ENCODE assay signal across 11 cellular contexts in genomic region chr11:73907191-73907590, GRCh38. TPM values are rescaled to one million over a fixed set of nuclear protein-coding genes. Genes with fewer than 3 reads are reported as not detected.
DNase-seq lines count a peak whose midpoint lies in the region; ATAC-seq, FAIRE-seq and TF ChIP-seq lines count a peak whose summit lies in the region.
"Had no signal": no experiment of that assay in that cellular context is flagged by ENCODE, and none has a peak within 500 bp of the region (broad histone marks: within the 10 kb centered on the region; RNA-seq: fewer than 3 reads in every experiment).

No MANE protein-coding gene starts in this region.

- no peaks in the 10 kb centered on the region for H3K79me1 ChIP-seq in mesendoderm (ENCODE audit: low read length)

- FAIRE-seq in K562 (lab: Jason Lieb, UNC), result no peak

- H4K20me1 ChIP-seq in K562 (replicated peaks; ENCODE audit: control insufficient read depth, insufficient read depth, low read length), result no peaks in the 10 kb centered on the region

- H3K23ac ChIP-seq in mesendoderm (ENCODE audit: low read length), result no peak overlapping the region

- H3K9me1 ChIP-seq in K562 (ENCODE audit: control insufficient read depth, insufficient read depth, low read length), result peaks cover 3% of the 10 kb centered on the region

- no peak overlapping the region for H3K56ac ChIP-seq in mesendoderm (ENCODE audit: low read length)

- POLR2A ChIA-PET in K562 (lab: Yijun Ruan, JAX), result interaction anchor here (0.6 to 1.0 kb wide), 2 partner anchors 8 to 345 kb away, joined by 3 read pairs; no protein-coding TSS in a partner anchor

- H3K36me3 ChIP-seq in K562 (ENCODE audit: control insufficient read depth, insufficient read depth, low read length) (peaks cover 19% of the 10 kb centered on the region), mesendoderm (ENCODE audit: control insufficient read depth, insufficient read depth, low read length) (no peaks in the 10 kb centered on the region), stomach (peaks cover 16 to 93% (median 76%) of the 10 kb centered on the region in 4 donors)
- H3K36me3 ChIP-seq: neural progenitor cell had no signal

- H3K79me2 ChIP-seq in K562 (ENCODE audit: control insufficient read depth, insufficient read depth, low read length) (no peaks in the 10 kb centered on the region), mesendoderm (ENCODE audit: control insufficient read depth, insufficient read depth, low read length) (no peaks in the 10 kb centered on the region)

- TF ChIP-seq POLR2A in K562 (conservative IDR thresholded peaks at IDR 0.05) (no peak), stomach (IDR thresholded peaks at IDR 0.05) (no peak)

- H2AK5ac ChIP-seq in mesendoderm (ENCODE audit: low read length), result no peak overlapping the region

- no peak overlapping the region for H2AFZ ChIP-seq in K562 (ENCODE audit: low read depth, low read length)
- H2AFZ ChIP-seq: neural progenitor cell had no signal

- TF ChIP-seq CTCF in K562 (IDR thresholded peaks at IDR 0.05 in 2 of 3, conservative IDR thresholded peaks at IDR 0.05 in 1 of 3; ENCODE audit: insufficient read depth in 2 of 3, low read depth in 1 of 3, low read length in 3 of 3) (peak; percentile 54 to 58 (median 55)), GM20000 (IDR thresholded peaks at IDR 0.05; ENCODE audit: extremely low read depth, missing control alignments) (no peak), stomach (IDR thresholded peaks at IDR 0.05) (peak in 1 of 7 experiments; percentile 6)

- H3K9ac ChIP-seq in K562 (ENCODE audit: insufficient read depth in 1 of 2, low read depth in 2 of 2, low read length in 2 of 2) (no peak overlapping the region), mesendoderm (ENCODE audit: low read length) (no peak overlapping the region)
- H3K9ac ChIP-seq: neural progenitor cell had no signal

- CTCF ChIA-PET in K562 (lab: Yijun Ruan, JAX; ENCODE audit: low intra/inter-chr PET ratio), result interaction anchor here (0.7 kb wide), 1 partner anchor 144 kb away, joined by 7 read pairs; no protein-coding TSS in a partner anchor

- no peaks in the 10 kb centered on the region; a peak in 2 of 5 replicates for H3K4me1 ChIP-seq in K562 (replicated peaks in 1 of 2; ENCODE audit: control insufficient read depth in 2 of 2, insufficient read depth in 2 of 2, low read length in 2 of 2)
- H3K4me1 ChIP-seq in mesendoderm (ENCODE audit: control insufficient read depth, low read depth, low read length), result no peaks in the 10 kb centered on the region
- H3K4me1 ChIP-seq in stomach, result no peaks in the 10 kb centered on the region
- H3K4me1 ChIP-seq: neural progenitor cell, suprapubic skin had no signal

- H3K27ac ChIP-seq in K562 (ENCODE audit: extremely low read depth, low read depth, low read length) (no peak overlapping the region), mesendoderm (ENCODE audit: low read depth, low read length) (no peak overlapping the region), stomach (no peak overlapping the region)
- H3K27ac ChIP-seq: neural progenitor cell, suprapubic skin had no signal

- ATAC-seq in K562 (peak; percentile 97), HG02763 (IDR thresholded peaks at IDR 0.05; ENCODE audit: unreplicated experiment) (no peak)

- no peak overlapping the region for H2BK5ac ChIP-seq in mesendoderm (ENCODE audit: low read length)

- H3K4me2 ChIP-seq in K562 (ENCODE audit: insufficient read depth, low read length), result no peak overlapping the region
- no peak overlapping the region for H3K4me2 ChIP-seq in mesendoderm (ENCODE audit: low read length)
- H3K4me2 ChIP-seq: neural progenitor cell had no signal

- H3K4me3 ChIP-seq in K562, result no peak overlapping the region
- H3K4me3 ChIP-seq in mesendoderm (ENCODE audit: low read length), result no peak overlapping the region
- no peak overlapping the region for H3K4me3 ChIP-seq in stomach
- H3K4me3 ChIP-seq: neural progenitor cell, suprapubic skin had no signal

- in situ Hi-C loops in K562 (cut with MboI), result no loop called here

- TF ChIP-seq EP300 in K562 (IDR thresholded peaks at IDR 0.05; ENCODE audit: low read length), result no peak
- TF ChIP-seq EP300 in stomach (IDR thresholded peaks at IDR 0.05), result no peak

- H3K4ac ChIP-seq in mesendoderm (ENCODE audit: low read depth, low read length), result no peak overlapping the region

- WGBS in K562 (ENCODE audit: insufficient coverage, low coverage, missing lambda C conversion rate), result 22% methylated on average over 4 of the region's 4 CpGs
- no CpG with 5 or more reads among the region's 4 CpGs for WGBS in mesendoderm (ENCODE audit: extremely low coverage, insufficient coverage, low lambda C conversion rate)
- WGBS in stomach, 5 donors, result 81 to 86% (median 84%) methylated on average over 4 of the region's 4 CpGs

- no peaks in the 10 kb centered on the region for H3K27me3 ChIP-seq in K562 (ENCODE audit: control insufficient read depth in 2 of 2, insufficient read depth in 2 of 2, low read length in 2 of 2)
- H3K27me3 ChIP-seq in mesendoderm (ENCODE audit: insufficient read depth, low read length, poor library complexity), result no peaks in the 10 kb centered on the region
- no peaks in the 10 kb centered on the region for H3K27me3 ChIP-seq in stomach
- H3K27me3 ChIP-seq: neural progenitor cell, suprapubic skin had no signal

- no peak overlapping the region for H4K8ac ChIP-seq in mesendoderm (ENCODE audit: low read depth, low read length)

- H3K9me3 ChIP-seq in K562 (replicated peaks; ENCODE audit: control insufficient read depth, insufficient read depth, low read depth, low read length) (no peaks in the 10 kb centered on the region), stomach (no peaks in the 10 kb centered on the region)
- H3K9me3 ChIP-seq: suprapubic skin had no signal

- intact Hi-C loops in K562 (cut with micrococcal nuclease) (no loop called here), stomach (cut with DNase I; ENCODE audit: low total_unique reads) (no loop called here)

- H2BK15ac ChIP-seq in mesendoderm (replicated peaks; ENCODE audit: low read depth), result no peak overlapping the region

- DNase-seq in EL, result peak; percentile 53
- DNase-seq in M059J (ENCODE audit: low read depth), result peak; percentile 63
- DNase-seq in K562 (ENCODE audit: extremely low read depth in 1 of 4, low spot score in 3 of 4), result peak; percentile 26 to 69 (median 51)
- DNase-seq in mesendoderm, result peak; percentile 64
- DNase-seq in GM20000 (ENCODE audit: low spot score), result no peak
- DNase-seq in anterior cingulate cortex (lab: John Stamatoyannopoulos, UW), result no peak
- DNase-seq in stomach, result no peak

- H2BK120ac ChIP-seq in mesendoderm (ENCODE audit: low read depth, low read length), result no peak overlapping the region

- no peak overlapping the region for H4K5ac ChIP-seq in mesendoderm (ENCODE audit: low read length)

- peak in 1 of 2 experiments; percentile 40; a peak in 2 of 4 replicates for TF ChIP-seq RAD21 in K562 (CRISPR knock-in tag; conservative IDR thresholded peaks at IDR 0.05 in 1 of 2, IDR thresholded peaks at IDR 0.05 in 1 of 2)

- BruUV-seq in K562 (replicated peaks; lab: Mats Ljungman, UMichigan), result no TSS peak

- H3K18ac ChIP-seq in mesendoderm (ENCODE audit: low read length), result no peak overlapping the region

RNA-seq across cellular contexts. Expression of gene PAAF1, which starts 30.4 kb away (rescaled TPM):
- total RNA-seq in M059J (2014; rRNA removed; shearing (Covaris generic)), result 10.0 and 17.4 TPM in 2 replicates
- total RNA-seq in K562 (2011; cell fraction: chromatin; rRNA removed; ENCODE audit: low replicate concordance), result 43.5 and 61.5 TPM in 2 replicates
- total RNA-seq in K562 (2011; cell fraction: nucleolus; rRNA removed), result 24.2 and 25.5 TPM in 2 replicates
- total RNA-seq in K562 (2011; cell fraction: nucleoplasm; rRNA removed), result 48.0 and 66.3 TPM in 2 replicates
- total RNA-seq in K562 (2014; rRNA removed), result 13.5 and 15.8 TPM in 2 replicates
- total RNA-seq in K562 (2014; rRNA removed; fragmentation: Illumina TruSeq; extraction: Trizol), result 17.8 and 20.7 TPM in 2 replicates
- 16.3 and 17.3 TPM in 2 replicates for total RNA-seq in K562 (2015; rRNA removed; fragmentation: Illumina TruSeq; extraction: Trizol)
- 23.9 and 29.7 TPM in 2 replicates for total RNA-seq in K562 (2021)
- polyA plus RNA-seq in K562 (2011; rRNA removed), result 23.3 and 27.9 TPM in 2 replicates
- 18.3 and 24.7 TPM in 2 replicates for polyA plus RNA-seq in K562 (2011; cell fraction: cytosol; rRNA removed)
- polyA plus RNA-seq in K562 (2011; cell fraction: nucleus; rRNA removed), result 20.5 and 26.2 TPM in 2 replicates
- polyA plus RNA-seq in K562 (2012), result 25.3 and 29.5 TPM in 2 replicates
- 38.0 and 38.5 TPM in 2 replicates for polyA plus RNA-seq in K562 (2014; fragmentation: Illumina TruSeq; extraction: Trizol)
- 10 to 100 TPM; 69.2 to 78.6 TPM for polyA plus RNA-seq in K562 (2014; fragmentation: Nextera tagmentation; extraction: Ambion mirVana)
- polyA plus RNA-seq in K562 (2014; rRNA removed), result 20.3 and 20.4 TPM in 2 replicates
- 35.6 and 38.4 TPM in 2 replicates for polyA minus RNA-seq in K562 (2011; rRNA and poly(A)+ RNA removed)
- 8.0 and 11.9 TPM in 2 replicates for polyA minus RNA-seq in K562 (2011; cell fraction: cytosol; rRNA and poly(A)+ RNA removed)
- 9.8 and 16.3 TPM in 2 replicates for polyA minus RNA-seq in K562 (2011; cell fraction: nucleus; rRNA and poly(A)+ RNA removed)
- polyA plus RNA-seq in mesendoderm (2013, experiment 1 of 2), result 19.3 TPM
- polyA plus RNA-seq in mesendoderm (2013, experiment 2 of 2), result 20.0 TPM
- total RNA-seq in stomach, result 10 to 100 TPM in 2 of 5 donors, 1 to 10 TPM in 2, not detected in 1; 5.4 to 20.4 (median 12.1) TPM
- polyA plus RNA-seq in stomach, result 10 to 100 TPM in 2 of 3 donors, 1 to 10 TPM in 1; 10.0 to 20.3 (median 13.1) TPM

RNA-seq across cellular contexts. Expression of gene COA4, which starts 30.5 kb away (rescaled TPM):
- 124 and 143 TPM in 2 replicates for total RNA-seq in M059J (2014; rRNA removed; shearing (Covaris generic))
- 72.1 and 91.8 TPM in 2 replicates for total RNA-seq in K562 (2011; cell fraction: chromatin; rRNA removed; ENCODE audit: low replicate concordance)
- total RNA-seq in K562 (2011; cell fraction: nucleolus; rRNA removed), result 90.9 and 111 TPM in 2 replicates
- 115 and 164 TPM in 2 replicates for total RNA-seq in K562 (2011; cell fraction: nucleoplasm; rRNA removed)
- total RNA-seq in K562 (2014; rRNA removed), result 255 and 270 TPM in 2 replicates
- 116 and 124 TPM in 2 replicates for total RNA-seq in K562 (2014; rRNA removed; fragmentation: Illumina TruSeq; extraction: Trizol)
- 145 and 156 TPM in 2 replicates for total RNA-seq in K562 (2015; rRNA removed; fragmentation: Illumina TruSeq; extraction: Trizol)
- 128 and 131 TPM in 2 replicates for total RNA-seq in K562 (2021)
- 119 and 131 TPM in 2 replicates for polyA plus RNA-seq in K562 (2011; rRNA removed)
- polyA plus RNA-seq in K562 (2011; cell fraction: cytosol; rRNA removed), result 152 and 223 TPM in 2 replicates
- polyA plus RNA-seq in K562 (2011; cell fraction: nucleus; rRNA removed), result 87.7 and 109 TPM in 2 replicates
- 80.7 and 136 TPM in 2 replicates for polyA plus RNA-seq in K562 (2012)
- 161 and 208 TPM in 2 replicates for polyA plus RNA-seq in K562 (2014; fragmentation: Illumina TruSeq; extraction: Trizol)
- 100 to 1,000 TPM; 108 to 152 TPM for polyA plus RNA-seq in K562 (2014; fragmentation: Nextera tagmentation; extraction: Ambion mirVana)
- polyA plus RNA-seq in K562 (2014; rRNA removed), result 226 and 257 TPM in 2 replicates
- 58.5 and 70.3 TPM in 2 replicates for polyA minus RNA-seq in K562 (2011; rRNA and poly(A)+ RNA removed)
- 27.0 and 50.5 TPM in 2 replicates for polyA minus RNA-seq in K562 (2011; cell fraction: cytosol; rRNA and poly(A)+ RNA removed)
- 37.2 and 45.5 TPM in 2 replicates for polyA minus RNA-seq in K562 (2011; cell fraction: nucleus; rRNA and poly(A)+ RNA removed)
- polyA plus RNA-seq in mesendoderm (2013, experiment 1 of 2), result 257 TPM
- polyA plus RNA-seq in mesendoderm (2013, experiment 2 of 2), result 257 TPM
- 10 to 100 TPM in 4 of 5 donors, 1 to 10 TPM in 1; 6.1 to 80.1 (median 42.0) TPM for total RNA-seq in stomach
- 10 to 100 TPM; 71.1 to 94.0 (median 84.5) TPM for polyA plus RNA-seq in stomach

RNA-seq across cellular contexts. Expression of gene DNAJB13, which starts 43.6 kb away (rescaled TPM):
- not detected in 2 replicates for total RNA-seq in M059J (2014; rRNA removed; shearing (Covaris generic))
- total RNA-seq in K562 (2011; cell fraction: chromatin; rRNA removed; ENCODE audit: low replicate concordance), result 0.69 TPM in 1 of 2 replicates, not detected in the other
- total RNA-seq in K562 (2011; cell fraction: nucleolus; rRNA removed), result not detected in 2 replicates
- 0.31 and 0.81 TPM in 2 replicates for total RNA-seq in K562 (2011; cell fraction: nucleoplasm; rRNA removed)
- total RNA-seq in K562 (2014; rRNA removed), result not detected in 2 replicates
- total RNA-seq in K562 (2014; rRNA removed; fragmentation: Illumina TruSeq; extraction: Trizol), result not detected in 2 replicates
- total RNA-seq in K562 (2015; rRNA removed; fragmentation: Illumina TruSeq; extraction: Trizol), result not detected in 2 replicates
- not detected in 2 replicates for total RNA-seq in K562 (2021)
- 0.14 and 0.46 TPM in 2 replicates for polyA plus RNA-seq in K562 (2011; rRNA removed)
- 0.13 TPM in 1 of 2 replicates, not detected in the other for polyA plus RNA-seq in K562 (2011; cell fraction: cytosol; rRNA removed)
- polyA plus RNA-seq in K562 (2011; cell fraction: nucleus; rRNA removed), result 0.73 and 1.4 TPM in 2 replicates
- 0.08 and 0.10 TPM in 2 replicates for polyA plus RNA-seq in K562 (2012)
- polyA plus RNA-seq in K562 (2014; fragmentation: Illumina TruSeq; extraction: Trizol), result not detected in 2 replicates
- not detected for polyA plus RNA-seq in K562 (2014; fragmentation: Nextera tagmentation; extraction: Ambion mirVana)
- 0.04 TPM in 1 of 2 replicates, not detected in the other for polyA plus RNA-seq in K562 (2014; rRNA removed)
- 0.15 TPM in 1 of 2 replicates, not detected in the other for polyA minus RNA-seq in K562 (2011; rRNA and poly(A)+ RNA removed)
- polyA minus RNA-seq in K562 (2011; cell fraction: cytosol; rRNA and poly(A)+ RNA removed), result not detected in 2 replicates
- polyA minus RNA-seq in K562 (2011; cell fraction: nucleus; rRNA and poly(A)+ RNA removed), result 0.13 and 0.44 TPM in 2 replicates
- 0.04 TPM for polyA plus RNA-seq in mesendoderm (2013, experiment 1 of 2)
- not detected for polyA plus RNA-seq in mesendoderm (2013, experiment 2 of 2)
- not detected for total RNA-seq in stomach
- polyA plus RNA-seq in stomach, result under 1 TPM in 1 of 3 donors, not detected in 2; 0.28 TPM
- total RNA-seq: dermis microvascular lymphatic vessel endothelial cell, suprapubic skin had no signal

Comparison
In these comparisons a context has a peak if more than half of its experiments do, and no peak if none do; other contexts are left out.
1. DNase-seq: peak in EL (single experiment), M059J (single experiment), K562 (4 of 4) and mesendoderm (single experiment); none in GM20000 (single experiment), anterior cingulate cortex (0 of 58) and stomach (single experiment).